8 cellular contexts compared by ENCODE assay signal in the genomic region with DNA sequence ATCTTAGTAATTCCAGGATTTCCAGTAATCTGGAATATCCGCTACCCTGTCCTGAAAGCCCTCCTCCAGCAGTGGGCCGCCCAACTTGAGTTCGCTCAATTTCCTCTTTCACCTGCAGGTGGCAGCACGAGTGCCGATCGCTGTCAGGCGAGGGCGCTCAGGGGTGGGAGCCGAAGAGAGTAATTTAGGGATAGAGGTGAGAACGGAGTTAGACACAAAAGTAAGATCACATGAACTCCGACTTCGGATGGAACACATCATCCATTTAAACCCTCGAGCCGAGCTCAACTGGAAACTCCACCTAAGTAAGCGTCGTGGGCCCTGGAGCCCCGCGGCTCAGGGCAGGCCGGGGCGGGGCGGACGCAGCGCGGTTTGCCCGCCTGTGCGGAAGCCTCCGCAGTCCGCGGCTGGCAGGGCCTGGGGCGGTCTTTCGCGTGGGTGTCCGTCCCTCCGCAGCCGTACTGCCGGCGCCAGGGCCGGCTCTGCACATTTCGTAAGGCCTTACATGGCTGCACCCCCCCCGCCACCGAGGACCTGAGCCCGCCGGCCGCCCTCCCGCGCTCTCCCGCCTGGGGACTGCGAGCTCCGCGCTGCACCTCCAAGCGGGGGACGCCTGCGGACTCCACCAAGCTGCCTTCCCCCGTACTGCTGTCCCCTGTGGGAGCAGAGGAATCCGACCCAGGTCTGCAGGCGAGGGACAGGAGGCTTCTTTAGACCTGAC.
A peak's percentile ranks its signal among the peaks of the same experiment; 100 is the strongest.
DNase-seq lines count a peak whose midpoint lies in the region; ATAC-seq and TF ChIP-seq lines count a peak whose summit lies in the region.

No MANE protein-coding gene starts in this region.

- no peaks in the 10 kb centered on the region for H3K9me3 ChIP-seq in mucosa of descending colon

- H3K36me3 ChIP-seq in mucosa of descending colon (ENCODE audit: low read depth) = no peaks in the 10 kb centered on the region

- intact Hi-C loops in mucosa of descending colon (cut with DNase I, micrococcal nuclease) = loop anchor here (5.0 kb wide), 1 partner anchor 162 kb away; no protein-coding TSS in a partner anchor

- no peaks in the 10 kb centered on the region for H3K4me1 ChIP-seq in mucosa of descending colon (ENCODE audit: low read depth)

- TF ChIP-seq CTCF in epithelial cell of esophagus (IDR thresholded peaks at IDR 0.05; ENCODE audit: insufficient read depth, low read depth, low read length, missing control alignments) (peak; percentile 93), mucosa of descending colon (IDR thresholded peaks at IDR 0.05) (peak; percentile 92)

- peak; percentile 79 for DNase-seq in COLO829 (ENCODE audit: low spot score)
- DNase-seq in HS-5 (ENCODE audit: low read depth) = peak; percentile 78
- peak; percentile 77 for DNase-seq in NOMO-1 treated with DMSO at 0.1 percent for 48 hours (lab: John Stamatoyannopoulos, UW; ENCODE audit: unreplicated experiment)
- peak; percentile 81 for DNase-seq in activated CD8-positive, alpha-beta memory T cell treated with anti-CD3 and anti-CD28 coated beads, Interleukin-2, amount 50 U/mL, for 4 hours
- DNase-seq in epithelial cell of esophagus (ENCODE audit: low read depth) = peak; percentile 81
- peak; percentile 84 to 94 (median 92) for DNase-seq in mucosa of descending colon
- peak; percentile 67 to 73 for DNase-seq in stimulated activated CD8-positive, alpha-beta memory T cell treated with anti-CD3 and anti-CD28 coated beads, Interleukin-2, amount 100 ng/mL, for 48 hours (ENCODE audit: low read depth in 2 of 2)

- ATAC-seq in GM21360 (IDR thresholded peaks at IDR 0.05; ENCODE audit: unreplicated experiment) = peak; percentile 83
- ATAC-seq in mucosa of descending colon = peak; percentile 89

- H3K4me3 ChIP-seq in epithelial cell of esophagus (ENCODE audit: low read length) = peak overlapping the region; percentile 54
- peak overlapping the region; percentile 27 for H3K4me3 ChIP-seq in mucosa of descending colon

Comparison
In these comparisons a context has a peak if more than half of its experiments do, and no peak if none do; other contexts are left out.
1. Peak in every context shown above with its lines: DNase-seq, ATAC-seq and H3K4me3 ChIP-seq.